In the genomic region with DNA sequence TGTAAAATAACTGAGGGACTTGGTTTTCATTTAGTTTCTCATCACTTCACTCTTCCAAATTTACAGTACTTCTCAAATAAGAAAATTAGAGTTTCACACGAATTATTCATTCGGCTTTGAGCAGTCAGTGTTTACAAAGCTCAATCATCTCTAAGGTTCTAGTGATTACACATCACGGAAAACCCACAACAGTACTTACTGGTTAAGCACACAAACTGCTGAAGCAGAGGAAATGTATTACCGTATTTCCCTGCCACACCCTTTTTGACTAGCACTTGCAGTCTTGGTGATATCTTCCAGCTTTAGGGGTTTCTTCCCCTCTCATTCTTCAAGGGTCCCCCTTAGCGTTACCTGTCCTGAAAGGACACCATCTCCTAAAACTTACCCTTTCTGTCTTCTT, we compare ENCODE assay signal across 23 cellular contexts.
DNase-seq lines count a peak whose midpoint lies in the region; ATAC-seq, FAIRE-seq and TF ChIP-seq lines count a peak whose summit lies in the region.
"Had no signal": no experiment of that assay in that cellular context is flagged by ENCODE, and none has a peak within 500 bp of the region (broad histone marks: within the 10 kb centered on the region; RNA-seq: fewer than 3 reads in every experiment).

No MANE protein-coding gene starts in this region.

- H3K36me3 ChIP-seq in ACC112 (ENCODE audit: insufficient read depth, low read length), result no peaks in the 10 kb centered on the region
- H3K36me3 ChIP-seq in K562 (ENCODE audit: control insufficient read depth, insufficient read depth, low read length), result no peaks in the 10 kb centered on the region
- H3K36me3 ChIP-seq: colonic mucosa, Peyer's patch, uterus had no signal

- H3K4me2 ChIP-seq in K562 (ENCODE audit: insufficient read depth, low read length), result no peak overlapping the region

- intact Hi-C loops in K562 (cut with micrococcal nuclease), result no loop called here

- peaks cover 2% of the 10 kb centered on the region; the same call in 1 of the 2 replicates for H3K9me3 ChIP-seq in K562 (replicated peaks; ENCODE audit: control insufficient read depth, insufficient read depth, low read depth, low read length)
- H3K9me3 ChIP-seq: colonic mucosa, Peyer's patch, uterus had no signal

- no peak for TF ChIP-seq EP300 in K562 (IDR thresholded peaks at IDR 0.05; ENCODE audit: low read length)

- no peaks in the 10 kb centered on the region for H4K20me1 ChIP-seq in K562 (replicated peaks; ENCODE audit: control insufficient read depth, insufficient read depth, low read length)

- 52% methylated on average over 5 of the region's 5 CpGs for WGBS in K562 (ENCODE audit: insufficient coverage, low coverage, missing lambda C conversion rate)

- POLR2A ChIA-PET in K562 (lab: Yijun Ruan, JAX), result interaction anchor here (1.4 kb wide), 1 partner anchor 12 kb away, joined by 3 read pairs; no protein-coding TSS in a partner anchor

- H3K4me1 ChIP-seq in ACC112 (ENCODE audit: control insufficient read depth, insufficient read depth, low read length, unreplicated experiment) (peaks cover 12% of the 10 kb centered on the region), K562 (replicated peaks in 1 of 2; ENCODE audit: control insufficient read depth in 2 of 2, insufficient read depth in 2 of 2, low read length in 2 of 2) (no peaks in the 10 kb centered on the region)
- H3K4me1 ChIP-seq: colonic mucosa, Peyer's patch, uterus had no signal

- H3K9ac ChIP-seq in K562 (ENCODE audit: insufficient read depth in 1 of 2, low read depth in 2 of 2, low read length in 2 of 2), result no peak overlapping the region

- TF ChIP-seq RAD21 in K562 (CRISPR knock-in tag; conservative IDR thresholded peaks at IDR 0.05 in 1 of 2, IDR thresholded peaks at IDR 0.05 in 1 of 2), result no peak

- no peaks in the 10 kb centered on the region for H3K9me1 ChIP-seq in K562 (ENCODE audit: control insufficient read depth, insufficient read depth, low read length)

- no peak for TF ChIP-seq CTCF in K562 (IDR thresholded peaks at IDR 0.05 in 2 of 3, conservative IDR thresholded peaks at IDR 0.05 in 1 of 3; ENCODE audit: insufficient read depth in 2 of 3, low read depth in 1 of 3, low read length in 3 of 3)

- peak overlapping the region; percentile 84 for H2AFZ ChIP-seq in ACC112 (ENCODE audit: low read length, unreplicated experiment)
- no peak overlapping the region for H2AFZ ChIP-seq in K562 (ENCODE audit: low read depth, low read length)

- ATAC-seq in K562 (no peak), HG03097 (IDR thresholded peaks at IDR 0.05; ENCODE audit: low FRiP score, unreplicated experiment) (no peak)
- ATAC-seq: activated T-cell treated with anti-CD3 and anti-CD28 coated beads, Interleukin-2, amount 50 U/mL, for 72 hours had no signal

- TF ChIP-seq POLR2A in K562 (conservative IDR thresholded peaks at IDR 0.05), result no peak

- H3K79me2 ChIP-seq in ACC112 (ENCODE audit: control insufficient read depth, insufficient read depth, low read length, unreplicated experiment), result no peaks in the 10 kb centered on the region
- H3K79me2 ChIP-seq in K562 (ENCODE audit: control insufficient read depth, insufficient read depth, low read length), result no peaks in the 10 kb centered on the region

- CTCF ChIA-PET in K562 (lab: Yijun Ruan, JAX; ENCODE audit: low intra/inter-chr PET ratio), result no interaction called here

- no TSS peak for BruUV-seq in K562 (replicated peaks; lab: Mats Ljungman, UMichigan)

- in situ Hi-C loops in K562 (cut with MboI), result no loop called here

- H3K27me3 ChIP-seq in ACC112 (ENCODE audit: insufficient read depth, low read length) (no peaks in the 10 kb centered on the region), K562 (ENCODE audit: control insufficient read depth in 2 of 2, insufficient read depth in 2 of 2, low read length in 2 of 2) (no peaks in the 10 kb centered on the region)
- H3K27me3 ChIP-seq: colonic mucosa, Peyer's patch, uterus had no signal

- peak; percentile 40 for DNase-seq in M059J (ENCODE audit: low read depth)
- DNase-seq in K562 (ENCODE audit: extremely low read depth in 1 of 4, low spot score in 3 of 4), result no peak
- DNase-seq in kidney glomerular epithelial cell (lab: John Stamatoyannopoulos, UW), result peak; percentile 2
- DNase-seq in NCI-H2081 (lab: John Stamatoyannopoulos, UW), result no peak
- DNase-seq in 8988T, result no peak
- no peak for DNase-seq in NCI-H1105 treated with DMSO at 0.1 percent for 48 hours (lab: John Stamatoyannopoulos, UW)
- DNase-seq: activated CD4-positive, CD25-positive, alpha-beta regulatory T cell treated with anti-CD3 and anti-CD28 coated beads, Interleukin-2, amount 50 U/mL, for 72 hours; activated CD8-positive, alpha-beta memory T cell treated with anti-CD3 and anti-CD28 coated beads for 24 hours; activated naive CD4-positive, alpha-beta T cell treated with anti-CD3 and anti-CD28 coated beads, Interleukin-2, amount 50 U/mL, for 16 hours; activated T-cell treated with anti-CD3 and anti-CD28 coated beads, Interleukin-2, amount 50 U/mL, for 72 hours; aorta; colonic mucosa; GDM1; NCI-H2029; NCI-H446 treated with DMSO at 0.1 percent for 48 hours; NK-92 treated with Interleukin-12 subunit alpha and Interleukin-12 subunit beta, amount 100 ng/mL, for 24 hours; Peyer's patch; retina; stimulated activated CD4-positive, alpha-beta T cell treated with anti-CD3 and anti-CD28 coated beads, Interleukin-12 subunit alpha, Interleukin-12 subunit beta, amount 100 ng/mL, for 4 hours; uterus had no signal

- H3K27ac ChIP-seq in ACC112 (ENCODE audit: low read depth, low read length) (no peak overlapping the region), K562 (ENCODE audit: extremely low read depth, low read depth, low read length) (no peak overlapping the region)
- H3K27ac ChIP-seq: colonic mucosa, Peyer's patch, uterus had no signal

- H3K4me3 ChIP-seq in ACC112 (ENCODE audit: low read depth, low read length), result no peak overlapping the region
- no peak overlapping the region for H3K4me3 ChIP-seq in K562
- H3K4me3 ChIP-seq: colonic mucosa, Peyer's patch, SK-N-MC, uterus had no signal

- FAIRE-seq in K562 (lab: Jason Lieb, UNC), result no peak

TF ChIP-seq in K562, 482 proteins besides CTCF, POLR2A, EP300 and RAD21 (continues in another document):
- no peak for TF ChIP-seq PURB (CRISPR knock-in tag; IDR thresholded peaks at IDR 0.05; ENCODE audit: low read depth)
- no peak for TF ChIP-seq TCF15 (CRISPR knock-in tag; IDR thresholded peaks at IDR 0.05)
- TF ChIP-seq CXXC5 (CRISPR knock-in tag; IDR thresholded peaks at IDR 0.05), result no peak
- TF ChIP-seq, protein P1, sequence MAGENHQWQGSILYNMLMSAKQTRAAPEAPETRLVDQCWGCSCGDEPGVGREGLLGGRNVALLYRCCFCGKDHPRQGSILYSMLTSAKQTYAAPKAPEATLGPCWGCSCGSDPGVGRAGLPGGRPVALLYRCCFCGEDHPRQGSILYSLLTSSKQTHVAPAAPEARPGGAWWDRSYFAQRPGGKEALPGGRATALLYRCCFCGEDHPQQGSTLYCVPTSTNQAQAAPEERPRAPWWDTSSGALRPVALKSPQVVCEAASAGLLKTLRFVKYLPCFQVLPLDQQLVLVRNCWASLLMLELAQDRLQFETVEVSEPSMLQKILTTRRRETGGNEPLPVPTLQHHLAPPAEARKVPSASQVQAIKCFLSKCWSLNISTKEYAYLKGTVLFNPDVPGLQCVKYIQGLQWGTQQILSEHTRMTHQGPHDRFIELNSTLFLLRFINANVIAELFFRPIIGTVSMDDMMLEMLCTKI (IDR thresholded peaks at IDR 0.05; ENCODE audit: partially characterized antibody), result no peak
- TF ChIP-seq SRSF3 (IDR thresholded peaks at IDR 0.05; ENCODE audit: insufficient read depth, low read length), result no peak
- TF ChIP-seq, protein P2, sequence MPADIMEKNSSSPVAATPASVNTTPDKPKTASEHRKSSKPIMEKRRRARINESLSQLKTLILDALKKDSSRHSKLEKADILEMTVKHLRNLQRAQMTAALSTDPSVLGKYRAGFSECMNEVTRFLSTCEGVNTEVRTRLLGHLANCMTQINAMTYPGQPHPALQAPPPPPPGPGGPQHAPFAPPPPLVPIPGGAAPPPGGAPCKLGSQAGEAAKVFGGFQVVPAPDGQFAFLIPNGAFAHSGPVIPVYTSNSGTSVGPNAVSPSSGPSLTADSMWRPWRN (IDR thresholded peaks at IDR 0.05; ENCODE audit: low read depth), result no peak
- TF ChIP-seq, protein P3, sequence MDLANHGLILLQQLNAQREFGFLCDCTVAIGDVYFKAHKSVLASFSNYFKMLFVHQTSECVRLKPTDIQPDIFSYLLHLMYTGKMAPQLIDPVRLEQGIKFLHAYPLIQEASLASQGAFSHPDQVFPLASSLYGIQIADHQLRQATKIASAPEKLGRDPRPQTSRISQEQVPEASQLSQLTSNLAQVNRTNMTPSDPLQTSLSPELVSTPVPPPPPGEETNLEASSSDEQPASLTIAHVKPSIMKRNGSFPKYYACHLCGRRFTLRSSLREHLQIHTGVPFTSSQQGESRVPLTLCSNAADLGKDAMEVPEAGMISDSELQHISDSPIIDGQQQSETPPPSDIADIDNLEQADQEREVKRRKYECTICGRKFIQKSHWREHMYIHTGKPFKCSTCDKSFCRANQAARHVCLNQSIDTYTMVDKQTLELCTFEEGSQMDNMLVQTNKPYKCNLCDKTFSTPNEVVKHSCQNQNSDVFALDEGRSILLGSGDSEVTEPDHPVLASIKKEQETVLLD (IDR thresholded peaks at IDR 0.05), result no peak
- no peak for TF ChIP-seq SAFB2 (IDR thresholded peaks at IDR 0.05; ENCODE audit: borderline replicate concordance, low read depth, low read length, severe bottlenecking)

Comparison
In these comparisons a context has a peak if more than half of its experiments do, and no peak if none do; other contexts are left out.
1. DNase-seq: peak in M059J (single experiment) and kidney glomerular epithelial cell (single experiment); none in K562 (0 of 4), NCI-H2081 (0 of 2), 8988T (single experiment) and NCI-H1105 treated with DMSO at 0.1 percent for 48 hours (single experiment).